17 cellular contexts compared by ENCODE assay signal in genomic region chr10:35503548-35503947, GRCh38.
"Had no signal": no experiment of that assay in that cellular context is flagged by ENCODE, and none has a peak within 500 bp of the region (broad histone marks: within the 10 kb centered on the region; RNA-seq: fewer than 3 reads in every experiment).

No MANE protein-coding gene starts in this region.

- DNase-seq: activated CD4-positive, alpha-beta T cell treated with anti-CD3 and anti-CD28 coated beads, Interleukin-2, amount 10 ng/mL, durations not matched to agents 24 days and 14 days; activated CD8-positive, alpha-beta T cell treated with anti-CD3 and anti-CD28 coated beads for 36 hours; activated naive CD4-positive, alpha-beta T cell treated with anti-CD3 and anti-CD28 coated beads for 36 hours; activated T-cell treated with anti-CD3 and anti-CD28 coated beads, Interleukin-2, amount 50 U/mL, for 1 hour; body of pancreas; foreskin fibroblast; hippocampal formation; islet precursor cell; left colon; natural killer cell; spleen; stimulated activated CD4-positive, alpha-beta T cell treated with anti-CD3 and anti-CD28 coated beads, Interleukin-4, amount 100 ng/mL, for 4 hours; testis; upper lobe of left lung had no signal

- ATAC-seq: activated CD8-positive, alpha-beta T cell treated with anti-CD3 and anti-CD28 coated beads for 36 hours; body of pancreas; natural killer cell; stimulated activated memory B cell treated with anti-CD40 and anti-IgM and Interleukin-4, amounts not matched to agents 10 μg/mL and 1 μg/mL and 100 μg/mL, for 72 hours had no signal

- H3K4me1 ChIP-seq: testis had no signal

- H3K9me3 ChIP-seq: body of pancreas, neutrophil, spleen, testis, upper lobe of left lung had no signal

- H3K27ac ChIP-seq: body of pancreas, neutrophil, spleen, testis, upper lobe of left lung had no signal

- H3K27me3 ChIP-seq: body of pancreas, neutrophil, spleen, testis, upper lobe of left lung had no signal

- H3K4me3 ChIP-seq: body of pancreas, lung, spleen, testis, upper lobe of left lung had no signal

- H3K36me3 ChIP-seq: upper lobe of left lung had no signal
